Comparison of ENCODE assay signal across 12 cellular contexts in the genomic region with DNA sequence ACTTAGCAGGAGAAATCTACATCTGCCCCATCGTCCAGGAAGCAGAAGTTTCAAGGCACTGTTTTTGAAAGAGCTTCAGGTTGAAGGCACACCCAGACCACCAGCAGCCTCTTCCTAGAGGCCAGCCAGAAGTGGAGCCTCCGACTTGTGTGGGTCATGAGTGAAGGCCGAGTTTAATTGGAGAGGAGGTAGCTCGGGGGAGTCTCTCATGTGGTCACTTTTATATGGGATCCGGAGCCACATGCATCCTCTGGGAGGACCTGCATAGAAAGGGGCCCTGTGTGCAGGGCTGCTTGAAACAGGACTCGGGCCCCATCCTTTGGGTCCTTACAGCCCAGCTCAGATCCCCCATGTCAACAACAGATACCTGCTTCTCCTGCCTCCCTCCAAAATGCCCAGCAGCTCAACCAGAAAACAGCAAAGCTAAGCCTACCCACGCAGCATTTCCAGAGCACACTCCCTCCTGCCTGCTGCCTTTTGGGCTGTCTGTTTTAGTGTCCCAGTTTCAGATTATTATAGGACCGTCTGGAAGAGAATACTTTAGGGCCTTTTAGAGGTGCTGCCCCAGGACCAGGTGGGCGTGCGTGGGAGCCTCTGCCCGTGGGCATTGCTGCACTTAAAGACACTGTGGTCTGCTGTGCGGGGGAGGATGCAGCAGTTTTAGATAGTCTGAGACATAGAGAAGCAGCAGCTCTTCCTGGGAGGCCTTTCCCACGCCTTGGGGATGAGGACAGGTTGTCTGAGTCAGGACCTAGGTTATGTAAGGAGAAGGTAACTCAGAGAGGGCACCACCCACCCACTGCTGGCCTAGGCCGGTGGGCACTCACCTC. TPM values are rescaled to one million over a fixed set of nuclear protein-coding genes. Genes with fewer than 3 reads are reported as not detected.
DNase-seq lines count a peak whose midpoint lies in the region; ATAC-seq and TF ChIP-seq lines count a peak whose summit lies in the region.
"Had no signal": no experiment of that assay in that cellular context is flagged by ENCODE, and none has a peak within 500 bp of the region (broad histone marks: within the 10 kb centered on the region; RNA-seq: fewer than 3 reads in every experiment).

No MANE protein-coding gene starts in this region.

- in situ Hi-C loops in G401 (cut with HindIII; ENCODE audit: low sequenced_read_pairs) = no loop called here

- H3K4me1 ChIP-seq in PC-9 (replicated peaks; ENCODE audit: insufficient read depth) = peaks cover 95% of the 10 kb centered on the region

- ATAC-seq in sciatic nerve = no peak
- no peak for ATAC-seq in HG03565 (IDR thresholded peaks at IDR 0.05; ENCODE audit: unreplicated experiment)

- DNase-seq in Calu3 = no peak
- DNase-seq in PC-9 = no peak
- peak in 26 of 42 donors; percentile 14 to 79 (median 54) for DNase-seq in head of caudate nucleus
- peak; percentile 42 for DNase-seq in sciatic nerve (ENCODE audit: low spot score)
- no peak for DNase-seq in SW 1271 (lab: John Stamatoyannopoulos, UW)
- DNase-seq in MV-4-11 (lab: John Stamatoyannopoulos, UW) = no peak
- no peak for DNase-seq in G401 (ENCODE audit: low spot score)
- DNase-seq: NCI-H2029 had no signal

- peak overlapping the region; percentile 78 for H3K27ac ChIP-seq in PC-9
- H3K27ac ChIP-seq: ascending aorta had no signal

- H3K4me1 Mint-ChIP-seq in Calu3 (ENCODE audit: low read depth, unreplicated experiment) = peaks cover 79% of the 10 kb centered on the region

- peaks cover 55% of the 10 kb centered on the region for H4K20me1 ChIP-seq in PC-9 (ENCODE audit: insufficient read depth)

- no peak for TF ChIP-seq CTCF in Calu3 (IDR thresholded peaks at IDR 0.05; ENCODE audit: unreplicated experiment)
- TF ChIP-seq CTCF in PC-9 (conservative IDR thresholded peaks at IDR 0.05) = no peak

- CTCF ChIA-PET in Calu3 (lab: Charles Lee) = no interaction called here
- CTCF ChIA-PET in PC-9 (lab: Charles Lee) = interaction anchor here (0.6 kb wide), 1 partner anchor 44 kb away, joined by 4 read pairs; no protein-coding TSS in a partner anchor

- peaks cover 100% of the 10 kb centered on the region for H3K79me2 ChIP-seq in PC-9 (ENCODE audit: low read depth)

- no peak overlapping the region for H3K4me3 ChIP-seq in PC-9
- H3K4me3 ChIP-seq: ascending aorta, skin epidermis had no signal

- H3K9me2 ChIP-seq in PC-9 (ENCODE audit: insufficient read depth) = no peaks in the 10 kb centered on the region

- POLR2A ChIA-PET in PC-9 (lab: Charles Lee; ENCODE audit: unreplicated experiment) = interaction anchor here (0.6 kb wide), 1 partner anchor 80 kb away, joined by 6 read pairs; no protein-coding TSS in a partner anchor

- H3K27me3 Mint-ChIP-seq in Calu3 (ENCODE audit: unreplicated experiment) = no peaks in the 10 kb centered on the region

- H3K36me3 Mint-ChIP-seq in Calu3 (ENCODE audit: insufficient read depth, unreplicated experiment) = peaks cover 63% of the 10 kb centered on the region

- BruUV-seq in Calu3 (replicated peaks; lab: Mats Ljungman, UMichigan) (no TSS peak), PC-9 (replicated peaks; lab: Mats Ljungman, UMichigan) (no TSS peak)

- 0 out of 2 replicates have a peak, but pooled peaks cover 5% of the 10 kb centered on the region for H3K9me3 ChIP-seq in PC-9 (ENCODE audit: insufficient read depth, low read depth)
- H3K9me3 ChIP-seq: ascending aorta had no signal

- no peak overlapping the region for H3K4me3 Mint-ChIP-seq in Calu3 (ENCODE audit: low read depth, unreplicated experiment)
- H3K4me3 Mint-ChIP-seq: T-helper 1 cell treated with Interleukin-12 subunit alpha and Interleukin-12 subunit beta and Interleukin-4 antibody, amounts not matched to agents 30 μg/mL and 1 μg/mL, for 36 hours had no signal

- 0 out of 2 replicates have a peak overlapping the region, but pooled peaks have one; percentile 11 for H3K4me2 ChIP-seq in PC-9

- intact Hi-C loops in Calu3 (cut with micrococcal nuclease; ENCODE audit: unreplicated experiment) (no loop called here), PC-9 (cut with micrococcal nuclease; ENCODE audit: unreplicated experiment) (no loop called here), head of caudate nucleus (cut with DNase I) (no loop called here), sciatic nerve (cut with DNase I) (no loop called here)

- H2AFZ ChIP-seq in PC-9 = no peak overlapping the region

- H3K27me3 ChIP-seq in PC-9 (ENCODE audit: insufficient read depth, low read depth) = no peaks in the 10 kb centered on the region
- H3K27me3 ChIP-seq: ascending aorta had no signal

- peak overlapping the region; percentile 45 for H3K27ac Mint-ChIP-seq in Calu3 (ENCODE audit: unreplicated experiment)
- H3K27ac Mint-ChIP-seq: T-helper 1 cell treated with Interleukin-12 subunit alpha and Interleukin-12 subunit beta and Interleukin-4 antibody, amounts not matched to agents 30 μg/mL and 1 μg/mL, for 36 hours had no signal

- H3F3A ChIP-seq in PC-9 (ENCODE audit: insufficient read depth, low read depth) = peaks cover 92% of the 10 kb centered on the region

- peaks cover 65% of the 10 kb centered on the region for H3K36me3 ChIP-seq in PC-9 (ENCODE audit: low read depth)

- no peaks in the 10 kb centered on the region for H3K9me3 Mint-ChIP-seq in Calu3 (ENCODE audit: low read depth, unreplicated experiment)
- H3K9me3 Mint-ChIP-seq: T-helper 1 cell treated with Interleukin-12 subunit alpha and Interleukin-12 subunit beta and Interleukin-4 antibody, amounts not matched to agents 30 μg/mL and 1 μg/mL, for 36 hours had no signal

RNA-seq across cellular contexts. Expression of gene MPRIP, which starts 29.5 kb away (rescaled TPM):
- total RNA-seq in Calu3 (2022) = 338 and 423 TPM in 2 replicates
- 411 and 443 TPM in 2 replicates for total RNA-seq in PC-9 (2021)
- 500 TPM for total RNA-seq in sciatic nerve
- total RNA-seq in G401 (2014; rRNA removed; shearing (Covaris generic)) = 59.5 and 97.1 TPM in 2 replicates

Comparison
In these comparisons a context has a peak if more than half of its experiments do, and no peak if none do; other contexts are left out.
1. DNase-seq: peak in head of caudate nucleus (26 of 42) and sciatic nerve (single experiment); none in Calu3 (single experiment), PC-9 (0 of 2), SW 1271 (0 of 2), MV-4-11 (single experiment) and G401 (single experiment).